Comparison of ENCODE assay signal across 1 cellular context in genomic region chr13:49739498-49740187, GRCh38.
TF ChIP-seq lines count a peak whose summit lies in the region.

No MANE protein-coding gene starts in this region.

TF ChIP-seq in HepG2, 621 proteins besides CTCF, POLR2A, EP300 and RAD21 (continued from another document and continues in another):
- TF ChIP-seq EHMT2 (IDR thresholded peaks at IDR 0.05; ENCODE audit: borderline replicate concordance, low read depth, low read length) (no peak), ZNF776 (CRISPR knock-in tag; IDR thresholded peaks at IDR 0.05) (no peak), EEA1 (CRISPR knock-in tag; IDR thresholded peaks at IDR 0.05; ENCODE audit: borderline replicate concordance) (no peak), BCL6 (CRISPR knock-in tag; IDR thresholded peaks at IDR 0.05) (peak; percentile 80), ZNF207 (IDR thresholded peaks at IDR 0.05; ENCODE audit: borderline replicate concordance) (no peak), NCOA2 (CRISPR knock-in tag; IDR thresholded peaks at IDR 0.05) (peak; percentile 78), ZNF318 (CRISPR knock-in tag; IDR thresholded peaks at IDR 0.05) (no peak), ZNF687 (CRISPR knock-in tag; IDR thresholded peaks at IDR 0.05) (no peak), ZNF850 (CRISPR knock-in tag; conservative IDR thresholded peaks at IDR 0.05) (no peak), AGO2 (optimal IDR thresholded peaks at IDR 0.05; ENCODE audit: low read depth, low read length) (no peak), ZNF660 (CRISPR knock-in tag; IDR thresholded peaks at IDR 0.05; ENCODE audit: borderline replicate concordance, low read depth) (no peak), SOX5 (CRISPR knock-in tag; IDR thresholded peaks at IDR 0.05; ENCODE audit: borderline replicate concordance) (peak; percentile 87; the same call in 1 of the 2 replicates), FOXA1 (IDR thresholded peaks at IDR 0.05) (no peak), FOXA1 (CRISPR knock-in tag; IDR thresholded peaks at IDR 0.05) (peak; percentile 72), SMYD3 (CRISPR knock-in tag; IDR thresholded peaks at IDR 0.05) (peak; percentile 62; the same call in 1 of the 2 replicates), NR0B2 (CRISPR knock-in tag; IDR thresholded peaks at IDR 0.05) (no peak), REXO4 (CRISPR knock-in tag; IDR thresholded peaks at IDR 0.05; ENCODE audit: borderline replicate concordance) (no peak), ZNF597 (CRISPR knock-in tag; IDR thresholded peaks at IDR 0.05) (no peak), GPBP1L1 (CRISPR knock-in tag; IDR thresholded peaks at IDR 0.05) (no peak), RFX3 (CRISPR knock-in tag; IDR thresholded peaks at IDR 0.05) (no peak), GATAD2A (CRISPR knock-in tag; IDR thresholded peaks at IDR 0.05) (peak; percentile 85), JUNB (CRISPR knock-in tag; IDR thresholded peaks at IDR 0.05; ENCODE audit: borderline replicate concordance) (no peak), SP5 (CRISPR knock-in tag; IDR thresholded peaks at IDR 0.05; ENCODE audit: borderline replicate concordance, low read depth) (peak; percentile 99), MAFF (IDR thresholded peaks at IDR 0.05; ENCODE audit: low read depth, low read length) (no peak), KLF16 (CRISPR knock-in tag; IDR thresholded peaks at IDR 0.05) (peak in 1 of 2 experiments; percentile 76; a peak in 2 of 4 replicates), ZNF292 (CRISPR knock-in tag; IDR thresholded peaks at IDR 0.05; ENCODE audit: borderline replicate concordance, low read depth) (0 out of 2 replicates have a peak, but pooled peaks have one; percentile 21), HNF1B (CRISPR knock-in tag; IDR thresholded peaks at IDR 0.05) (no peak), ZNF362 (CRISPR knock-in tag; IDR thresholded peaks at IDR 0.05; ENCODE audit: borderline replicate concordance) (peak; percentile 79), ZNF317 (CRISPR knock-in tag; IDR thresholded peaks at IDR 0.05) (peak; percentile 41; the same call in 1 of the 2 replicates), HDAC2 (CRISPR knock-in tag; IDR thresholded peaks at IDR 0.05) (peak; percentile 92), MXD4 (CRISPR knock-in tag; IDR thresholded peaks at IDR 0.05) (0 out of 2 replicates have a peak, but pooled peaks have one; percentile 28), GABPA (IDR thresholded peaks at IDR 0.05; ENCODE audit: low read depth, low read length) (no peak), GABPA (CRISPR knock-in tag; IDR thresholded peaks at IDR 0.05; ENCODE audit: low read depth) (peak; percentile 20; the same call in 1 of the 2 replicates), SNAI1 (CRISPR knock-in tag; IDR thresholded peaks at IDR 0.05; ENCODE audit: borderline replicate concordance) (no peak), KLF11 (CRISPR knock-in tag; IDR thresholded peaks at IDR 0.05) (0 out of 2 replicates have a peak, but pooled peaks have one; percentile 25), SIX1 (CRISPR knock-in tag; IDR thresholded peaks at IDR 0.05; ENCODE audit: borderline replicate concordance) (peak; percentile 72; the same call in 1 of the 2 replicates), KLF6 (CRISPR knock-in tag; IDR thresholded peaks at IDR 0.05) (no peak), KDM2A (CRISPR knock-in tag; IDR thresholded peaks at IDR 0.05; ENCODE audit: borderline replicate concordance, low read depth) (no peak), ZNF878 (CRISPR knock-in tag; IDR thresholded peaks at IDR 0.05) (peak; percentile 51; the same call in 1 of the 2 replicates), SMARCE1 (IDR thresholded peaks at IDR 0.05; ENCODE audit: borderline replicate concordance) (no peak), ZNF570 (CRISPR knock-in tag; IDR thresholded peaks at IDR 0.05; ENCODE audit: borderline replicate concordance) (no peak), SIN3A (IDR thresholded peaks at IDR 0.05; ENCODE audit: borderline replicate concordance, low read depth, low read length) (no peak), BRCA1 (CRISPR knock-in tag; IDR thresholded peaks at IDR 0.05) (no peak), ZSCAN21 (CRISPR knock-in tag; IDR thresholded peaks at IDR 0.05; ENCODE audit: borderline replicate concordance) (no peak), ZGPAT (CRISPR knock-in tag; IDR thresholded peaks at IDR 0.05) (peak; percentile 73), FOXP1 (IDR thresholded peaks at IDR 0.05) (no peak), FOXP1 (CRISPR knock-in tag; IDR thresholded peaks at IDR 0.05) (peak; percentile 96), ADNP (CRISPR knock-in tag; IDR thresholded peaks at IDR 0.05) (no peak), NFIC (IDR thresholded peaks at IDR 0.05; ENCODE audit: low read length) (peak; percentile 72)
